Comparison of ENCODE assay signal across 19 cellular contexts in genomic region chr1:30872948-30873263, GRCh38.
"Had no signal": no experiment of that assay in that cellular context is flagged by ENCODE, and none has a peak within 500 bp of the region (broad histone marks: within the 10 kb centered on the region; RNA-seq: fewer than 3 reads in every experiment).

No MANE protein-coding gene starts in this region.

- H3K9ac ChIP-seq: neural progenitor cell had no signal

- H3K36me3 ChIP-seq: ovary had no signal

- H3K4me1 ChIP-seq: neural progenitor cell had no signal

- H3K27me3 ChIP-seq: hepatocyte, neural progenitor cell, ovary, testis had no signal

- H2AFZ ChIP-seq: hepatocyte, neural progenitor cell had no signal

- H3K36me3 Mint-ChIP-seq: activated CD4-positive, alpha-beta memory T cell treated with anti-CD3 and anti-CD28 coated beads for 36 hours had no signal

- FAIRE-seq: astrocyte had no signal

- H3K79me2 ChIP-seq: hepatocyte had no signal

- H3K27ac Mint-ChIP-seq: activated CD4-positive, alpha-beta memory T cell treated with anti-CD3 and anti-CD28 coated beads for 36 hours; activated naive CD8-positive, alpha-beta T cell treated with anti-CD3 and anti-CD28 coated beads, Interleukin-2, amount 10 ng/mL, durations not matched to agents 7 days and 5 days; stimulated activated naive CD8-positive, alpha-beta T cell treated with anti-CD3 and anti-CD28 coated beads, Interleukin-15, Interleukin-2, amounts not matched to agents 100 ng/mL and 50 ng/mL, for 24 hours had no signal

- H3K9me3 Mint-ChIP-seq: activated CD4-positive, alpha-beta memory T cell treated with anti-CD3 and anti-CD28 coated beads for 36 hours; neural progenitor cell; stimulated activated naive CD8-positive, alpha-beta T cell treated with anti-CD3 and anti-CD28 coated beads, Interleukin-15, Interleukin-2, amounts not matched to agents 100 ng/mL and 50 ng/mL, for 24 hours had no signal

- H3K4me2 ChIP-seq: hepatocyte, neural progenitor cell had no signal

- H3K9me3 ChIP-seq: testis had no signal

- DNase-seq: activated CD4-positive, alpha-beta memory T cell treated with anti-CD3 and anti-CD28 coated beads for 36 hours; activated CD4-positive, CD25-positive, alpha-beta regulatory T cell treated with anti-CD3 and anti-CD28 coated beads, Interleukin-2, amount 50 U/mL, for 72 hours; activated gamma-delta T cell; activated naive CD8-positive, alpha-beta T cell treated with anti-CD3 and anti-CD28 coated beads, Interleukin-2, amount 10 ng/mL, durations not matched to agents 7 days and 5 days; activated T-cell treated with anti-CD3 and anti-CD28 coated beads, Interleukin-2, amount 50 U/mL, for 48 hours; effector memory CD4-positive, alpha-beta T cell; lower lobe of right lung; midbrain; ovary; stimulated activated CD4-positive, alpha-beta T cell treated with anti-CD3 and anti-CD28 coated beads, Interleukin-12 subunit alpha, Interleukin-12 subunit beta, amount 100 ng/mL, for 4 hours; stimulated activated CD4-positive, alpha-beta T cell treated with anti-CD3 and anti-CD28 coated beads, Interleukin-2, amount 100 ng/mL, for 48 hours; stimulated activated CD8-positive, alpha-beta memory T cell treated with anti-CD3 and anti-CD28 coated beads, Interleukin-4, amount 100 ng/mL, for 48 hours; T-helper 9 cell; testis had no signal

- H3K4me3 ChIP-seq: hepatocyte, lower lobe of right lung, neural progenitor cell, ovary, testis had no signal

- H3K27ac ChIP-seq: epithelial cell of prostate, hepatocyte, lower lobe of right lung, neural progenitor cell, ovary, testis had no signal
